Comparison of ENCODE assay signal across 1 cellular context in the genomic region with DNA sequence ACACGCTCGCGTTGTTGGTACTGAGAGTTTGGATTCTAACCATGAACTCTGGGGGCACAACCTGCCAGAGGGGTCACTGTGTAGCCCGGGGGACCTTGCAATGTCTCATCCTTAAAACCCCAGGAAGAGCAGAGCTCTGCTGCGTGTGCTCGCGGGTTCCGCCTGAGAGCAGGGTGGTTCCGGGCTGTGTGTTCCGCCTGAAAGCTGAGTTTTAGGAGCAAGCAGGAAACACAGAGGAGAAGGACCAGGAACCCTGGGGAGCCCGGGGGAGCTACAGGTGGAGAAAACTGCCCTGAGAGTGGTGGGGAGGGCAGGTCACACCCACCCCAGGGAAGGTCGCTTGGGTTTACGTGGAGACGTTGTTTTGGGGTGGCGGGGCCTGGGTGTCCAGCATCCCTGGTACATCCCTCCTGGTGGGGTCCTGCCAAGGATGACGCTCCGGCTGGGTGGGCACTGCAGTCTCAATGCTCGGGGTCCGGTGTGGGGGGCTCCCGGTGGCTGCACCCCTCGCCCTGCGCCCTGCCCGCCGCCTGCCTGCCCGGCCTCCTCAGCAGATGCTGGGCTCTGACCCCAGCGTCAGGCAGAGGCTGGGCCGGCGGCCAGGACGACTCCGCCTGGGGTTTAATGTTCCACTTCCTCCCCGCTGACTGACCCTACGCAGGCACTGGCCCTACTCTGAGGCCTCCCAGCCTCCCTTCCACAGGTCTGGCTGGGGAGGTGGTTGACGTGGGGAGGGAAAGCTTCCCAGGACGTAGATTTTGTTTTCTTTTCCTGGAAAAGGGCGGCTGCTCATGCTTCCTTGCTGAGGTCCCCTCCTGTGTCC.
A peak's percentile ranks its signal among the peaks of the same experiment; 100 is the strongest.
TF ChIP-seq lines count a peak whose summit lies in the region.

No MANE protein-coding gene starts in this region.

TF ChIP-seq in K562, 482 proteins besides CTCF, POLR2A, EP300 and RAD21:
- TF ChIP-seq SPI1 (IDR thresholded peaks at IDR 0.05; ENCODE audit: borderline replicate concordance, low read depth, low read length) = peak; percentile 59; the same call in 1 of the 2 replicates
- TF ChIP-seq RBM14 (IDR thresholded peaks at IDR 0.05; ENCODE audit: borderline replicate concordance, insufficient read depth, low read depth, low read length) = no peak
